ENCODE assay signal across 1 cellular context in genomic region chr9:36190388-36191289, GRCh38.
TF ChIP-seq lines count a peak whose summit lies in the region.

Gene CLTA, plus strand, starts transcription at chr9:36190921. Its CDS starts 136 bp downstream, at chr9:36191057.

TF ChIP-seq in GM12878, 131 proteins besides CTCF, POLR2A, EP300 and RAD21 (continued from another document and continues in another):
- TF ChIP-seq IRF3 (IDR thresholded peaks at IDR 0.05) = peak; percentile 63
- TF ChIP-seq, protein P1, sequence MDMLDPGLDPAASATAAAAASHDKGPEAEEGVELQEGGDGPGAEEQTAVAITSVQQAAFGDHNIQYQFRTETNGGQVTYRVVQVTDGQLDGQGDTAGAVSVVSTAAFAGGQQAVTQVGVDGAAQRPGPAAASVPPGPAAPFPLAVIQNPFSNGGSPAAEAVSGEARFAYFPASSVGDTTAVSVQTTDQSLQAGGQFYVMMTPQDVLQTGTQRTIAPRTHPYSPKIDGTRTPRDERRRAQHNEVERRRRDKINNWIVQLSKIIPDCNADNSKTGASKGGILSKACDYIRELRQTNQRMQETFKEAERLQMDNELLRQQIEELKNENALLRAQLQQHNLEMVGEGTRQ (IDR thresholded peaks at IDR 0.05; ENCODE audit: borderline replicate concordance, low read depth, low read length) = peak; percentile 52
- no peak for TF ChIP-seq CHD4 (IDR thresholded peaks at IDR 0.05)
- TF ChIP-seq POU2F2 (IDR thresholded peaks at IDR 0.05; ENCODE audit: borderline replicate concordance, low read depth, low read length) = peak; percentile 63; the same call in 2 of the 3 replicates
- peak; percentile 72 for TF ChIP-seq NR2F1 (conservative IDR thresholded peaks at IDR 0.05)
- peak; percentile 76 for TF ChIP-seq SIN3A (IDR thresholded peaks at IDR 0.05; ENCODE audit: low read depth, low read length)
- TF ChIP-seq, protein P2, sequence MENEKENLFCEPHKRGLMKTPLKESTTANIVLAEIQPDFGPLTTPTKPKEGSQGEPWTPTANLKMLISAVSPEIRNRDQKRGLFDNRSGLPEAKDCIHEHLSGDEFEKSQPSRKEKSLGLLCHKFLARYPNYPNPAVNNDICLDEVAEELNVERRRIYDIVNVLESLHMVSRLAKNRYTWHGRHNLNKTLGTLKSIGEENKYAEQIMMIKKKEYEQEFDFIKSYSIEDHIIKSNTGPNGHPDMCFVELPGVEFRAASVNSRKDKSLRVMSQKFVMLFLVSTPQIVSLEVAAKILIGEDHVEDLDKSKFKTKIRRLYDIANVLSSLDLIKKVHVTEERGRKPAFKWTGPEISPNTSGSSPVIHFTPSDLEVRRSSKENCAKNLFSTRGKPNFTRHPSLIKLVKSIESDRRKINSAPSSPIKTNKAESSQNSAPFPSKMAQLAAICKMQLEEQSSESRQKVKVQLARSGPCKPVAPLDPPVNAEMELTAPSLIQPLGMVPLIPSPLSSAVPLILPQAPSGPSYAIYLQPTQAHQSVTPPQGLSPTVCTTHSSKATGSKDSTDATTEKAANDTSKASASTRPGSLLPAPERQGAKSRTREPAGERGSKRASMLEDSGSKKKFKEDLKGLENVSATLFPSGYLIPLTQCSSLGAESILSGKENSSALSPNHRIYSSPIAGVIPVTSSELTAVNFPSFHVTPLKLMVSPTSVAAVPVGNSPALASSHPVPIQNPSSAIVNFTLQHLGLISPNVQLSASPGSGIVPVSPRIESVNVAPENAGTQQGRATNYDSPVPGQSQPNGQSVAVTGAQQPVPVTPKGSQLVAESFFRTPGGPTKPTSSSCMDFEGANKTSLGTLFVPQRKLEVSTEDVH (IDR thresholded peaks at IDR 0.05; ENCODE audit: low read depth, partially characterized antibody) = peak; percentile 34
- TF ChIP-seq RUNX3 (IDR thresholded peaks at IDR 0.05; ENCODE audit: low read length) = peak; percentile 61
- TF ChIP-seq SMC3 (IDR thresholded peaks at IDR 0.05; ENCODE audit: borderline replicate concordance, low read length) = no peak
- 0 out of 2 replicates have a peak, but pooled peaks have one; percentile 44 for TF ChIP-seq HDAC2 (IDR thresholded peaks at IDR 0.05)
- peak; percentile 84 for TF ChIP-seq GABPA (IDR thresholded peaks at IDR 0.05; ENCODE audit: low read depth)
- peak; percentile 66 for TF ChIP-seq EED (IDR thresholded peaks at IDR 0.05; ENCODE audit: low read depth)
- peak; percentile 76 for TF ChIP-seq RFX5 (IDR thresholded peaks at IDR 0.05; ENCODE audit: low read depth, low read length)
- TF ChIP-seq ZNF384 (IDR thresholded peaks at IDR 0.05; ENCODE audit: borderline replicate concordance, low read depth, low read length) = peak; percentile 57
- no peak for TF ChIP-seq SREBF1 (IDR thresholded peaks at IDR 0.05; ENCODE audit: low read length)
- TF ChIP-seq SPI1 (IDR thresholded peaks at IDR 0.05; ENCODE audit: borderline replicate concordance, insufficient read depth, low read depth, low read length) = peak; percentile 59
- TF ChIP-seq, protein P3, sequence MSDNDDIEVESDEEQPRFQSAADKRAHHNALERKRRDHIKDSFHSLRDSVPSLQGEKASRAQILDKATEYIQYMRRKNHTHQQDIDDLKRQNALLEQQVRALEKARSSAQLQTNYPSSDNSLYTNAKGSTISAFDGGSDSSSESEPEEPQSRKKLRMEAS (IDR thresholded peaks at IDR 0.05; ENCODE audit: low read depth, low read length) = peak; percentile 71
- peak; percentile 69; the same call in 1 of the 2 replicates for TF ChIP-seq CBFB (IDR thresholded peaks at IDR 0.05; ENCODE audit: low read depth)
- TF ChIP-seq ZZZ3 (IDR thresholded peaks at IDR 0.05; ENCODE audit: control insufficient read depth, insufficient read length, low read depth) = no peak
- TF ChIP-seq, protein P4, sequence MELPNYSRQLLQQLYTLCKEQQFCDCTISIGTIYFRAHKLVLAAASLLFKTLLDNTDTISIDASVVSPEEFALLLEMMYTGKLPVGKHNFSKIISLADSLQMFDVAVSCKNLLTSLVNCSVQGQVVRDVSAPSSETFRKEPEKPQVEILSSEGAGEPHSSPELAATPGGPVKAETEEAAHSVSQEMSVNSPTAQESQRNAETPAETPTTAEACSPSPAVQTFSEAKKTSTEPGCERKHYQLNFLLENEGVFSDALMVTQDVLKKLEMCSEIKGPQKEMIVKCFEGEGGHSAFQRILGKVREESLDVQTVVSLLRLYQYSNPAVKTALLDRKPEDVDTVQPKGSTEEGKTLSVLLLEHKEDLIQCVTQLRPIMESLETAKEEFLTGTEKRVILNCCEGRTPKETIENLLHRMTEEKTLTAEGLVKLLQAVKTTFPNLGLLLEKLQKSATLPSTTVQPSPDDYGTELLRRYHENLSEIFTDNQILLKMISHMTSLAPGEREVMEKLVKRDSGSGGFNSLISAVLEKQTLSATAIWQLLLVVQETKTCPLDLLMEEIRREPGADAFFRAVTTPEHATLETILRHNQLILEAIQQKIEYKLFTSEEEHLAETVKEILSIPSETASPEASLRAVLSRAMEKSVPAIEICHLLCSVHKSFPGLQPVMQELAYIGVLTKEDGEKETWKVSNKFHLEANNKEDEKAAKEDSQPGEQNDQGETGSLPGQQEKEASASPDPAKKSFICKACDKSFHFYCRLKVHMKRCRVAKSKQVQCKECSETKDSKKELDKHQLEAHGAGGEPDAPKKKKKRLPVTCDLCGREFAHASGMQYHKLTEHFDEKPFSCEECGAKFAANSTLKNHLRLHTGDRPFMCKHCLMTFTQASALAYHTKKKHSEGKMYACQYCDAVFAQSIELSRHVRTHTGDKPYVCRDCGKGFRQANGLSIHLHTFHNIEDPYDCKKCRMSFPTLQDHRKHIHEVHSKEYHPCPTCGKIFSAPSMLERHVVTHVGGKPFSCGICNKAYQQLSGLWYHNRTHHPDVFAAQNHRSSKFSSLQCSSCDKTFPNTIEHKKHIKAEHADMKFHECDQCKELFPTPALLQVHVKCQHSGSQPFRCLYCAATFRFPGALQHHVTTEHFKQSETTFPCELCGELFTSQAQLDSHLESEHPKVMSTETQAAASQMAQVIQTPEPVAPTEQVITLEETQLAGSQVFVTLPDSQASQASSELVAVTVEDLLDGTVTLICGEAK (IDR thresholded peaks at IDR 0.05; ENCODE audit: borderline replicate concordance) = peak; percentile 87; the same call in 1 of the 2 replicates
- no peak for TF ChIP-seq ZSCAN29 (IDR thresholded peaks at IDR 0.05)
- peak; percentile 61; the same call in 1 of the 2 replicates for TF ChIP-seq PAX5 (IDR thresholded peaks at IDR 0.05; ENCODE audit: borderline replicate concordance, low read depth, low read length)
- TF ChIP-seq BHLHE40 (IDR thresholded peaks at IDR 0.05; ENCODE audit: borderline replicate concordance in 1 of 2, low read depth in 2 of 2, low read length in 1 of 2) = peak; percentile 83 to 89
- TF ChIP-seq FOS (IDR thresholded peaks at IDR 0.05; ENCODE audit: borderline replicate concordance, extremely low read depth, insufficient read length) = peak; percentile 51
- TF ChIP-seq TCF3 (IDR thresholded peaks at IDR 0.05; ENCODE audit: borderline replicate concordance, insufficient read depth, low read depth, low read length) = peak; percentile 49; the same call in 1 of the 2 replicates
- TF ChIP-seq CUX1 (IDR thresholded peaks at IDR 0.05; ENCODE audit: insufficient replicate concordance, low read depth, low read length) = peak; percentile 39
- peak; percentile 71 for TF ChIP-seq USF1 (IDR thresholded peaks at IDR 0.05; ENCODE audit: borderline replicate concordance, extremely low read length, insufficient read depth, low read depth, low read length)
- TF ChIP-seq CREM (IDR thresholded peaks at IDR 0.05; ENCODE audit: low read depth) = peak; percentile 28; the same call in 1 of the 2 replicates
- no peak for TF ChIP-seq SUPT20H (IDR thresholded peaks at IDR 0.05; ENCODE audit: borderline replicate concordance, control insufficient read depth, low read depth, low read length)
- 0 out of 2 replicates have a peak, but pooled peaks have one; percentile 89 for TF ChIP-seq MXI1 (IDR thresholded peaks at IDR 0.05; ENCODE audit: low read depth, low read length)
- TF ChIP-seq TCF12 (IDR thresholded peaks at IDR 0.05; ENCODE audit: low read depth, low read length) = no peak; the same call in 1 of the 2 replicates
- peak; percentile 41; the same call in 1 of the 2 replicates for TF ChIP-seq NRF1 (conservative IDR thresholded peaks at IDR 0.05; ENCODE audit: low read depth, low read length)
- TF ChIP-seq, protein P5, sequence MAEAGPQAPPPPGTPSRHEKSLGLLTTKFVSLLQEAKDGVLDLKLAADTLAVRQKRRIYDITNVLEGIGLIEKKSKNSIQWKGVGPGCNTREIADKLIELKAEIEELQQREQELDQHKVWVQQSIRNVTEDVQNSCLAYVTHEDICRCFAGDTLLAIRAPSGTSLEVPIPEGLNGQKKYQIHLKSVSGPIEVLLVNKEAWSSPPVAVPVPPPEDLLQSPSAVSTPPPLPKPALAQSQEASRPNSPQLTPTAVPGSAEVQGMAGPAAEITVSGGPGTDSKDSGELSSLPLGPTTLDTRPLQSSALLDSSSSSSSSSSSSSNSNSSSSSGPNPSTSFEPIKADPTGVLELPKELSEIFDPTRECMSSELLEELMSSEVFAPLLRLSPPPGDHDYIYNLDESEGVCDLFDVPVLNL (IDR thresholded peaks at IDR 0.05; ENCODE audit: low read depth, low read length) = peak; percentile 63; the same call in 1 of the 2 replicates
- peak; percentile 38 for TF ChIP-seq KLF5 (IDR thresholded peaks at IDR 0.05; ENCODE audit: partially characterized antibody)
- peak; percentile 68; the same call in 1 of the 2 replicates for TF ChIP-seq RELB (IDR thresholded peaks at IDR 0.05; ENCODE audit: low read depth)
- no peak for TF ChIP-seq MYC (IDR thresholded peaks at IDR 0.05; ENCODE audit: insufficient read depth, insufficient read length, insufficient replicate concordance, low read length, severe bottlenecking)
- 0 out of 2 replicates have a peak, but pooled peaks have one; percentile 33 for TF ChIP-seq MEF2A (IDR thresholded peaks at IDR 0.05; ENCODE audit: insufficient read depth, low read depth, low read length)
- no peak for TF ChIP-seq EZH2 (IDR thresholded peaks at IDR 0.05; ENCODE audit: borderline replicate concordance, control insufficient read depth, low read depth, low read length)
- 0 out of 2 replicates have a peak, but pooled peaks have one; percentile 47 for TF ChIP-seq ASH2L (IDR thresholded peaks at IDR 0.05; ENCODE audit: borderline replicate concordance, low read depth)
- TF ChIP-seq FOXK2 (IDR thresholded peaks at IDR 0.05) = 0 out of 2 replicates have a peak, but pooled peaks have one; percentile 57
- peak; percentile 94 for TF ChIP-seq TAF1 (IDR thresholded peaks at IDR 0.05; ENCODE audit: borderline replicate concordance, low read depth, low read length)
- TF ChIP-seq KDM1A (IDR thresholded peaks at IDR 0.05; ENCODE audit: borderline replicate concordance) = no peak
